8 cellular contexts compared by ENCODE assay signal in the genomic region with DNA sequence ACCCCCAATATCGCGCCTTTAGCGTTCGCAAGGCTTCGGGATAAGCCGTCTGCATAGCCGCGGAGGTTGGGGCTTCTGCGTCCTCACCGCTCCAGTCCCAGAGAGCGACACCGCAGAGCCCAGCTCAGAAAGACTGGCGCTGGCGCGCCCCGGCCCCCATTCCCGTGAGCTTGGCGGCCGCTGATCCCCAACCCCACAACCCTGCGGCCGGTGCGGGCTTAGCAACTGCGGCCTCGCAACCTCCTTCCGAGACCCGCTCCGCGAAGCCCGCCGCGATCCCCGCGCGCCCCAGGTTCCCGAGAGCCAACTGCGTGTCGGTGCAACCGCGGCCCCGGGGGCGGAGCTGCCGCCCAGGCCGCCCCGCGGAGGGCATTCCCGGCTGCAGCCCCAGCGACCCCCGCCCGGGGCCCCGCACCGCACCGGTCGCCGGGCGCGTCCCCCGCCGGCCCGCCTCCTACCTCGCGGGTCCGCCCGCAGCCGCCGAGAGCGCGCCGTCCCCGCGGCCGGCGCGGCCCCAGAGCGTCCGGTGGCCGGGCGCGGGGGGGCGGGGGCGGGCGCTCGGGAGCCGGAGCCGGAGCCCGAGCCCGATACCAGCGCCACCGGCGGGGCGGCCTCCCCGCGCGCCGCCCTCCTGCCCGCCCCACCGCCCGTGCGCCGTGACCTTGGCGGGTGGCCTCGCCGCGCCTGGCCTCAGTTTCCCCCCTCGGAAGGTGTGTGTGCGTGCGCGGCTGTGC.
DNase-seq lines count a peak whose midpoint lies in the region; ATAC-seq and TF ChIP-seq lines count a peak whose summit lies in the region.

No MANE protein-coding gene starts in this region.

- no peaks in the 10 kb centered on the region for H3K9me3 Mint-ChIP-seq in activated T-helper 2 cell treated with anti-CD3 and anti-CD28 coated beads, Interferon-gamma antibody, Interleukin-2, Interleukin-4, amounts not matched to agents 10 μg/mL and 5 μg/mL and 100 μg/mL, durations not matched to agents 14 hours and 24 hours and 36 hours

- H3K4me3 ChIP-seq in left ventricle myocardium inferior = peak overlapping the region; percentile 92

- H3K27ac ChIP-seq in left ventricle myocardium inferior (replicated peaks) = peak overlapping the region; percentile 95

- H3K4me1 ChIP-seq in left ventricle myocardium inferior = peaks cover 67% of the 10 kb centered on the region

- H3K36me3 Mint-ChIP-seq in activated T-helper 2 cell treated with anti-CD3 and anti-CD28 coated beads, Interferon-gamma antibody, Interleukin-2, Interleukin-4, amounts not matched to agents 10 μg/mL and 5 μg/mL and 100 μg/mL, durations not matched to agents 14 hours and 24 hours and 36 hours (ENCODE audit: low read depth) = peaks cover 27% of the 10 kb centered on the region

- H3K27me3 Mint-ChIP-seq in activated T-helper 2 cell treated with anti-CD3 and anti-CD28 coated beads, Interferon-gamma antibody, Interleukin-2, Interleukin-4, amounts not matched to agents 10 μg/mL and 5 μg/mL and 100 μg/mL, durations not matched to agents 14 hours and 24 hours and 36 hours (ENCODE audit: low read depth) = no peaks in the 10 kb centered on the region

- no peak overlapping the region for H3K27ac Mint-ChIP-seq in activated T-helper 2 cell treated with anti-CD3 and anti-CD28 coated beads, Interferon-gamma antibody, Interleukin-2, Interleukin-4, amounts not matched to agents 10 μg/mL and 5 μg/mL and 100 μg/mL, durations not matched to agents 14 hours and 24 hours and 36 hours

- peak; percentile 70 for DNase-seq in GM03348 (ENCODE audit: low spot score)
- no peak for DNase-seq in activated T-helper 2 cell treated with anti-CD3 and anti-CD28 coated beads, Interferon-gamma antibody, Interleukin-2, Interleukin-4, amounts not matched to agents 10 μg/mL and 5 μg/mL and 100 μg/mL, durations not matched to agents 14 hours and 24 hours and 36 hours (ENCODE audit: low spot score)
- no peak for DNase-seq in left ventricle myocardium inferior
- DNase-seq in sciatic nerve (ENCODE audit: low spot score) = no peak
- no peak for DNase-seq in NCI-H1436 treated with DMSO at 0.1 percent for 48 hours (lab: John Stamatoyannopoulos, UW)
- no peak for DNase-seq in NCI-H2107 (lab: John Stamatoyannopoulos, UW)

- peaks cover 10% of the 10 kb centered on the region for H3K4me1 Mint-ChIP-seq in activated T-helper 2 cell treated with anti-CD3 and anti-CD28 coated beads, Interferon-gamma antibody, Interleukin-2, Interleukin-4, amounts not matched to agents 10 μg/mL and 5 μg/mL and 100 μg/mL, durations not matched to agents 14 hours and 24 hours and 36 hours (ENCODE audit: low read depth)

- H3K4me3 Mint-ChIP-seq in activated T-helper 2 cell treated with anti-CD3 and anti-CD28 coated beads, Interferon-gamma antibody, Interleukin-2, Interleukin-4, amounts not matched to agents 10 μg/mL and 5 μg/mL and 100 μg/mL, durations not matched to agents 14 hours and 24 hours and 36 hours (ENCODE audit: low read depth) = peak overlapping the region; percentile 93

- no peaks in the 10 kb centered on the region for H3K9me3 ChIP-seq in left ventricle myocardium inferior (replicated peaks)

- H3K36me3 ChIP-seq in left ventricle myocardium inferior = no peaks in the 10 kb centered on the region

- H3K27me3 ChIP-seq in left ventricle myocardium inferior (ENCODE audit: low read depth) = no peaks in the 10 kb centered on the region

- no peak for TF ChIP-seq CTCF in left ventricle myocardium inferior (IDR thresholded peaks at IDR 0.05; ENCODE audit: borderline replicate concordance)

- peak; percentile 4 for ATAC-seq in HG03039 (IDR thresholded peaks at IDR 0.05; ENCODE audit: unreplicated experiment)
- peak; percentile 5 for ATAC-seq in sciatic nerve
- no peak for ATAC-seq in HG02840 (IDR thresholded peaks at IDR 0.05; ENCODE audit: low FRiP score, unreplicated experiment)

- intact Hi-C loops in activated T-helper 2 cell treated with anti-CD3 and anti-CD28 coated beads, Interferon-gamma antibody, Interleukin-2, Interleukin-4, amounts not matched to agents 10 μg/mL and 5 μg/mL and 100 μg/mL, durations not matched to agents 14 hours and 24 hours and 36 hours (cut with micrococcal nuclease) = loop anchor here (2.0 kb wide), 1 partner anchor 19 kb away; no protein-coding TSS in a partner anchor
- intact Hi-C loops in left ventricle myocardium inferior (cut with micrococcal nuclease) (loop anchor here (10.0 kb wide), 1 partner anchor 129 kb away; no protein-coding TSS in a partner anchor), sciatic nerve (cut with DNase I) (no loop called here)
